In the genomic region with DNA sequence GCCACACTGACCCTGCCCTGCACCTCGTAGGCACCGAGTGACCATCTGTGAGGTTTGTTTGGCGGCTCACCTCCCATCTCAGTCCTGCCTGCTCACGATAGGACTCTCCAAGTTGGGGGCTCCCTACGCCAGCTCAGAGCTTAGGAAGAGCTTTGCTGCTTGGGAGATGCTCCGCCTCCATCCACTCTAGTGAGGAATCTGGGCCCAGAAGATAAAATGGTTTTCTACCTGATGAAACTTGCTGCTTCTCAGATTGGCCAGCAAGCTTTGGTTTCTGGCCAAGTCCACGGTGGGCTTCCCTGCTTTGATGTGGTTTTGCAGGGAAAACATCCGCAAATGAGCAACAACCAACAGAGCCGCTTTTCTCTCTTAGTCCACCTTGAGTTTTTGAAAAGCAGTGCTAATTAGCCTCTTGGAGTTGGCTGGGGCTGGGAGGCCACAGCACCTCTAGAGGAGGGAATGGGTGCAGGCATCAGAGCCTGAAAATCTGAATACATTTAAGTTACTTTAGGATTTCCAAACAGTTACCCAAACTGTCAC, we compare ENCODE assay signal across 9 cellular contexts. TPM values are rescaled to one million over a fixed set of nuclear protein-coding genes. Genes with fewer than 3 reads are reported as not detected.
DNase-seq lines count a peak whose midpoint lies in the region; ATAC-seq and TF ChIP-seq lines count a peak whose summit lies in the region.
"Had no signal": no experiment of that assay in that cellular context is flagged by ENCODE, and none has a peak within 500 bp of the region (broad histone marks: within the 10 kb centered on the region; RNA-seq: fewer than 3 reads in every experiment).

No MANE protein-coding gene starts in this region.

- no TSS peak for BruUV-seq in IMR-90 (replicated peaks; lab: Mats Ljungman, UMichigan)

- H2AFZ ChIP-seq in IMR-90 (replicated peaks; ENCODE audit: low read length, poor library complexity) (no peak overlapping the region), mesenchymal stem cell (ENCODE audit: low read depth, low read length) (no peak overlapping the region)

- H2BK12ac ChIP-seq in mesenchymal stem cell (ENCODE audit: low read length in 2 of 2) = no peak overlapping the region

- no peak overlapping the region for H3K18ac ChIP-seq in IMR-90 (ENCODE audit: low read depth, low read length)
- H3K18ac ChIP-seq in mesenchymal stem cell (ENCODE audit: low read depth in 1 of 2, low read length in 2 of 2) = no peak overlapping the region

- H2BK15ac ChIP-seq in IMR-90 (ENCODE audit: low read depth, low read length) (no peak overlapping the region), mesenchymal stem cell (ENCODE audit: low read depth, poor library complexity, severe bottlenecking) (no peak overlapping the region)

- peaks cover 5 to 33% of the 10 kb centered on the region in 2 donors for H3K27me3 Mint-ChIP-seq in CD8-positive, alpha-beta memory T cell
- peaks cover 4% of the 10 kb centered on the region for H3K27me3 Mint-ChIP-seq in activated CD4-positive, alpha-beta T cell treated with anti-CD3 and anti-CD28 coated beads, Interleukin-2, amount 10 ng/mL, durations not matched to agents 7 days and 5 days
- H3K27me3 Mint-ChIP-seq in T-helper 17 cell = peaks cover 45% of the 10 kb centered on the region
- H3K27me3 Mint-ChIP-seq: brain had no signal

- intact Hi-C loops in IMR-90 (cut with micrococcal nuclease) = no loop called here

- WGBS in IMR-90 (ENCODE audit: extremely low coverage in 2 of 2, insufficient read length in 1 of 2), 2 experiments = 35% methylated on average over 2 of the region's 9 CpGs; no CpG with 5 or more reads in 1 of the 2 experiments
- 46% methylated on average over 8 of the region's 9 CpGs for whole genome bisulfite sequencing in mesenchymal stem cell

- H3K9me3 Mint-ChIP-seq in CD8-positive, alpha-beta memory T cell = no peaks in the 10 kb centered on the region
- no peaks in the 10 kb centered on the region for H3K9me3 Mint-ChIP-seq in activated CD4-positive, alpha-beta T cell treated with anti-CD3 and anti-CD28 coated beads, Interleukin-2, amount 10 ng/mL, durations not matched to agents 7 days and 5 days

- H4K91ac ChIP-seq in IMR-90 (ENCODE audit: insufficient read depth, low read depth, low read length) (no peak overlapping the region), mesenchymal stem cell (ENCODE audit: low read length) (no peak overlapping the region)

- H2AK9ac ChIP-seq in IMR-90 (replicated peaks; ENCODE audit: low read depth, low read length, poor library complexity) = no peak overlapping the region

- H3K4me3 ChIP-seq in IMR-90 (ENCODE audit: insufficient read depth, low read depth, low read length) = no peak overlapping the region
- no peak overlapping the region for H3K4me3 ChIP-seq in astrocyte of the spinal cord (ENCODE audit: low read depth, low read length)
- H3K4me3 ChIP-seq in mesenchymal stem cell (ENCODE audit: insufficient read depth in 1 of 2, low read depth in 1 of 2, low read length in 2 of 2) = no peak overlapping the region
- H3K4me3 ChIP-seq in CD8-positive, alpha-beta memory T cell (ENCODE audit: low read length) = no peak overlapping the region

- POLR2A ChIA-PET in IMR-90 (lab: Charles Lee; ENCODE audit: unreplicated experiment) = no interaction called here
- POLR2A ChIA-PET in CD8-positive, alpha-beta memory T cell (lab: Charles Lee) = no interaction called here
- POLR2A ChIA-PET in activated CD4-positive, alpha-beta T cell treated with anti-CD3 and anti-CD28 coated beads, Interleukin-2, amount 10 ng/mL, durations not matched to agents 7 days and 5 days (lab: Charles Lee) = no interaction called here

- dilution Hi-C loops in IMR-90 (cut with HindIII; ENCODE audit: low sequenced_read_pairs, unreplicated experiment) = no loop called here

- no peaks in the 10 kb centered on the region for H3K36me3 Mint-ChIP-seq in CD8-positive, alpha-beta memory T cell
- H3K36me3 Mint-ChIP-seq in activated CD4-positive, alpha-beta T cell treated with anti-CD3 and anti-CD28 coated beads, Interleukin-2, amount 10 ng/mL, durations not matched to agents 7 days and 5 days (ENCODE audit: low read depth) = no peaks in the 10 kb centered on the region
- H3K36me3 Mint-ChIP-seq in T-helper 17 cell (ENCODE audit: low read depth) = peaks cover 4% of the 10 kb centered on the region
- H3K36me3 Mint-ChIP-seq: brain had no signal

- H3K27ac ChIP-seq in IMR-90 (ENCODE audit: insufficient read depth, low read length) (no peak overlapping the region), mesenchymal stem cell (ENCODE audit: low read length, poor library complexity, severe bottlenecking) (no peak overlapping the region)
- no peak overlapping the region for H3K27ac ChIP-seq in CD8-positive, alpha-beta memory T cell (ENCODE audit: low read depth, low read length)

- peak; percentile 23 for DNase-seq in Daoy (ENCODE audit: low read depth)
- DNase-seq in IMR-90 = peak; percentile 4
- no peak for DNase-seq in astrocyte of the spinal cord (ENCODE audit: low read depth, low spot score)
- peak; percentile 7 for DNase-seq in mesenchymal stem cell
- no peak for DNase-seq in CD8-positive, alpha-beta memory T cell
- DNase-seq in activated CD4-positive, alpha-beta T cell treated with anti-CD3 and anti-CD28 coated beads, Interleukin-2, amount 10 ng/mL, durations not matched to agents 7 days and 5 days = no peak
- no peak for DNase-seq in T-helper 17 cell
- no peak for DNase-seq in NCI-H510A (lab: John Stamatoyannopoulos, UW)

- H4K20me1 ChIP-seq in IMR-90 (ENCODE audit: insufficient read depth, low read length) = no peaks in the 10 kb centered on the region

- H4K5ac ChIP-seq in IMR-90 (ENCODE audit: low read depth, low read length) = no peak overlapping the region

- no peak overlapping the region for H3K4me2 ChIP-seq in IMR-90 (ENCODE audit: low read depth, low read length)
- no peak overlapping the region for H3K4me2 ChIP-seq in mesenchymal stem cell (ENCODE audit: low read length, poor library complexity, severe bottlenecking)

- H4K8ac ChIP-seq in IMR-90 (ENCODE audit: low read depth in 2 of 2, low read length in 2 of 2) (no peak overlapping the region), mesenchymal stem cell (ENCODE audit: low read length) (no peak overlapping the region)

- H3K36me3 ChIP-seq in IMR-90 (ENCODE audit: control insufficient read depth, insufficient read depth, low read length) (no peaks in the 10 kb centered on the region), mesenchymal stem cell (ENCODE audit: control insufficient read depth in 1 of 2, insufficient read depth in 2 of 2, low read depth in 1 of 2, low read length in 2 of 2) (no peaks in the 10 kb centered on the region)
- no peaks in the 10 kb centered on the region for H3K36me3 ChIP-seq in CD8-positive, alpha-beta memory T cell (ENCODE audit: insufficient read depth, low read length)

- no peak overlapping the region for H2AK5ac ChIP-seq in IMR-90 (ENCODE audit: low read depth, low read length)
- H2AK5ac ChIP-seq in mesenchymal stem cell (ENCODE audit: low read length, severe bottlenecking) = no peak overlapping the region

- H3K9me1 ChIP-seq in IMR-90 (ENCODE audit: insufficient read depth, low read length) = no peaks in the 10 kb centered on the region

- in situ Hi-C loops in IMR-90 (cut with MboI; ENCODE audit: low sequenced_read_pairs) (no loop called here), astrocyte of the spinal cord (cut with HindIII; ENCODE audit: low sequenced_read_pairs) (no loop called here)

- H3K4me1 ChIP-seq in IMR-90 (ENCODE audit: control insufficient read depth, insufficient read depth, low read length) = no peaks in the 10 kb centered on the region
- no peaks in the 10 kb centered on the region for H3K4me1 ChIP-seq in mesenchymal stem cell (ENCODE audit: control insufficient read depth, insufficient read depth, low read depth, low read length)
- no peaks in the 10 kb centered on the region for H3K4me1 ChIP-seq in CD8-positive, alpha-beta memory T cell (ENCODE audit: insufficient read depth, low read length)

- TF ChIP-seq CTCF in IMR-90 (conservative IDR thresholded peaks at IDR 0.05; ENCODE audit: low read depth, low read length) = peak; percentile 40
- TF ChIP-seq CTCF in astrocyte of the spinal cord (IDR thresholded peaks at IDR 0.05; ENCODE audit: low read depth, low read length) = peak; percentile 53

- no peaks in the 10 kb centered on the region for H3K9me3 ChIP-seq in IMR-90 (ENCODE audit: control insufficient read depth, insufficient read depth, low read length)
- H3K9me3 ChIP-seq in mesenchymal stem cell (ENCODE audit: control insufficient read depth, low read length) = no peaks in the 10 kb centered on the region
- H3K9me3 ChIP-seq in CD8-positive, alpha-beta memory T cell (ENCODE audit: low read length) = no peaks in the 10 kb centered on the region
- H3K9me3 ChIP-seq in T-helper 17 cell (ENCODE audit: control insufficient read depth, low read length, poor library complexity, severe bottlenecking) = no peaks in the 10 kb centered on the region

- no peak for TF ChIP-seq POLR2A in IMR-90 (IDR thresholded peaks at IDR 0.05; ENCODE audit: low read depth, low read length)

- H3K4ac ChIP-seq in IMR-90 (ENCODE audit: low read depth, low read length) (no peak overlapping the region), mesenchymal stem cell (ENCODE audit: low read depth in 1 of 2, low read length in 2 of 2) (no peak overlapping the region)

- H3K79me1 ChIP-seq in IMR-90 (ENCODE audit: low read depth in 1 of 2, low read length in 2 of 2) = no peaks in the 10 kb centered on the region
- H3K79me1 ChIP-seq in mesenchymal stem cell (replicated peaks; ENCODE audit: low read length, poor library complexity, severe bottlenecking) = no peaks in the 10 kb centered on the region

- H3K27ac Mint-ChIP-seq in CD8-positive, alpha-beta memory T cell = peak overlapping the region in 1 of 8 donors; percentile 29
- H3K27ac Mint-ChIP-seq in activated CD4-positive, alpha-beta T cell treated with anti-CD3 and anti-CD28 coated beads, Interleukin-2, amount 10 ng/mL, durations not matched to agents 7 days and 5 days = no peak overlapping the region
- no peak overlapping the region for H3K27ac Mint-ChIP-seq in T-helper 17 cell
- H3K27ac Mint-ChIP-seq: brain had no signal

- H3K27me3 ChIP-seq in IMR-90 (ENCODE audit: control insufficient read depth, insufficient read depth, low read length) = no peaks in the 10 kb centered on the region
- peaks cover 34 to 48% of the 10 kb centered on the region in 2 experiments for H3K27me3 ChIP-seq in mesenchymal stem cell (ENCODE audit: control insufficient read depth in 1 of 2, insufficient read depth in 1 of 2, low read length in 2 of 2)
- H3K27me3 ChIP-seq in CD8-positive, alpha-beta memory T cell (ENCODE audit: insufficient read depth, low read length, poor library complexity, severe bottlenecking) = no peaks in the 10 kb centered on the region

- no peaks in the 10 kb centered on the region for H3K4me1 Mint-ChIP-seq in CD8-positive, alpha-beta memory T cell
- H3K4me1 Mint-ChIP-seq in activated CD4-positive, alpha-beta T cell treated with anti-CD3 and anti-CD28 coated beads, Interleukin-2, amount 10 ng/mL, durations not matched to agents 7 days and 5 days = no peaks in the 10 kb centered on the region
- H3K4me1 Mint-ChIP-seq in T-helper 17 cell = peaks cover 2% of the 10 kb centered on the region

- H3K23ac ChIP-seq in IMR-90 (ENCODE audit: low read depth, low read length) = no peak overlapping the region
- H3K23ac ChIP-seq in mesenchymal stem cell (ENCODE audit: low read length in 2 of 2) = no peak overlapping the region

- H3K9ac ChIP-seq in IMR-90 (ENCODE audit: low read depth, low read length) = no peak overlapping the region
- no peak overlapping the region for H3K9ac ChIP-seq in mesenchymal stem cell (ENCODE audit: low read length)

- H2BK20ac ChIP-seq in IMR-90 (ENCODE audit: low read depth, low read length) = no peak overlapping the region

- no peak overlapping the region for H3K56ac ChIP-seq in IMR-90 (ENCODE audit: extremely low read depth, insufficient read depth, low read length)

- ATAC-seq in IMR-90 (ENCODE audit: low read depth) = 0 out of 2 replicates have a peak, but pooled peaks have one; percentile 53
- ATAC-seq in T-helper 17 cell = no peak

- H3K14ac ChIP-seq in IMR-90 (replicated peaks; ENCODE audit: low read depth, low read length) (no peak overlapping the region), mesenchymal stem cell (ENCODE audit: low read length in 2 of 2) (no peak overlapping the region)

- H2BK120ac ChIP-seq in IMR-90 (ENCODE audit: low read depth, low read length) (no peak overlapping the region), mesenchymal stem cell (ENCODE audit: low read depth, low read length) (no peak overlapping the region)

- CTCF ChIA-PET in IMR-90 (lab: Yijun Ruan, JAX) = no interaction called here
- CTCF ChIA-PET in CD8-positive, alpha-beta memory T cell (lab: Charles Lee) = no interaction called here
- CTCF ChIA-PET in activated CD4-positive, alpha-beta T cell treated with anti-CD3 and anti-CD28 coated beads, Interleukin-2, amount 10 ng/mL, durations not matched to agents 7 days and 5 days (lab: Charles Lee) = no interaction called here

- no peak overlapping the region for H3K4me3 Mint-ChIP-seq in CD8-positive, alpha-beta memory T cell
- no peak overlapping the region for H3K4me3 Mint-ChIP-seq in activated CD4-positive, alpha-beta T cell treated with anti-CD3 and anti-CD28 coated beads, Interleukin-2, amount 10 ng/mL, durations not matched to agents 7 days and 5 days
- no peak overlapping the region for H3K4me3 Mint-ChIP-seq in T-helper 17 cell
- H3K4me3 Mint-ChIP-seq: brain had no signal

- TF ChIP-seq RAD21 in IMR-90 (IDR thresholded peaks at IDR 0.05; ENCODE audit: low read length) = no peak

- H2BK5ac ChIP-seq in IMR-90 (ENCODE audit: low read depth, low read length, poor library complexity, severe bottlenecking) (no peak overlapping the region), mesenchymal stem cell (ENCODE audit: low read depth, low read length, poor library complexity, severe bottlenecking) (no peak overlapping the region)

RNA-seq across cellular contexts. Expression of a gene that starts 42.2 kb away (rescaled TPM):
- total RNA-seq in Daoy (2014; rRNA removed; shearing (Covaris generic)) = not detected in 2 replicates
- total RNA-seq in IMR-90 (2012; rRNA removed) (not detected in 2 replicates), T-helper 17 cell (1 to 10 TPM in 1 of 2 donors, under 1 TPM in 1; 0.99 to 1.6 TPM)
- not detected in 2 replicates for polyA plus RNA-seq in IMR-90 (2012; rRNA removed)
- not detected in 2 replicates for polyA plus RNA-seq in IMR-90 (2012; cell fraction: cytosol; rRNA removed)
- polyA plus RNA-seq in IMR-90 (2012; cell fraction: nucleus; rRNA removed; ENCODE audit: low replicate concordance) = 0.03 and 0.05 TPM in 2 replicates
- 4.5 TPM for polyA plus RNA-seq in mesenchymal stem cell (2013, experiment 1 of 2)
- 5.1 TPM for polyA plus RNA-seq in mesenchymal stem cell (2013, experiment 2 of 2)
- 1 to 10 TPM; 1.4 to 1.7 TPM for total RNA-seq in CD8-positive, alpha-beta memory T cell
- polyA plus RNA-seq in CD8-positive, alpha-beta memory T cell = not detected
- under 1 TPM; 0.06 to 0.25 TPM for total RNA-seq in activated CD4-positive, alpha-beta T cell treated with anti-CD3 and anti-CD28 coated beads, Interleukin-2, amount 10 ng/mL, durations not matched to agents 7 days and 5 days

Comparison
In these comparisons a context has a peak if more than half of its experiments do, and no peak if none do; other contexts are left out.
1. DNase-seq: peak in Daoy (single experiment), IMR-90 (single experiment) and mesenchymal stem cell (single experiment); none in astrocyte of the spinal cord (single experiment), CD8-positive, alpha-beta memory T cell (0 of 5), activated CD4-positive, alpha-beta T cell treated with anti-CD3 and anti-CD28 coated beads, Interleukin-2, amount 10 ng/mL, durations not matched to agents 7 days and 5 days (single experiment), T-helper 17 cell (0 of 3) and NCI-H510A (single experiment).